Comparison of ENCODE assay signal across 1 cellular context in genomic region chr10:124035928-124036558, GRCh38.
TF ChIP-seq lines count a peak whose summit lies in the region.

No MANE protein-coding gene starts in this region.

TF ChIP-seq in GM12878, 131 proteins besides CTCF, POLR2A, EP300 and RAD21 (continued from another document and continues in another):
- TF ChIP-seq BCL3 (IDR thresholded peaks at IDR 0.05; ENCODE audit: borderline replicate concordance, insufficient read depth, low read depth, low read length, poor library complexity, severe bottlenecking) (no peak), NBN (IDR thresholded peaks at IDR 0.05) (peak; percentile 91), NFIC (IDR thresholded peaks at IDR 0.05; ENCODE audit: low read depth, low read length) (no peak; the same call in 1 of the 2 replicates), POLR2AphosphoS2 (IDR thresholded peaks at IDR 0.05; ENCODE audit: low read depth, low read length) (no peak), CHD1 (IDR thresholded peaks at IDR 0.05; ENCODE audit: low read depth, low read length) (no peak), MTA3 (IDR thresholded peaks at IDR 0.05; ENCODE audit: borderline replicate concordance, low read length) (no peak), SMAD1 (IDR thresholded peaks at IDR 0.05; ENCODE audit: low read depth, partially characterized antibody) (no peak), BCL11A (IDR thresholded peaks at IDR 0.05; ENCODE audit: low read depth, low read length) (peak; percentile 79), SREBF2 (IDR thresholded peaks at IDR 0.05; ENCODE audit: low read length) (no peak), SUZ12 (IDR thresholded peaks at IDR 0.05; ENCODE audit: unreplicated experiment) (no peak), USF1 (IDR thresholded peaks at IDR 0.05; ENCODE audit: borderline replicate concordance, extremely low read length, insufficient read depth, low read depth, low read length) (no peak), ZBED1 (IDR thresholded peaks at IDR 0.05; ENCODE audit: borderline replicate concordance) (peak; percentile 91), STAT3 (IDR thresholded peaks at IDR 0.05; ENCODE audit: low read depth, low read length) (no peak), NKRF (conservative IDR thresholded peaks at IDR 0.05) (no peak), ZNF217 (IDR thresholded peaks at IDR 0.05) (no peak), RELA (IDR thresholded peaks at IDR 0.05; ENCODE audit: borderline replicate concordance, partially characterized antibody) (peak; percentile 65), TCF7 (IDR thresholded peaks at IDR 0.05; ENCODE audit: borderline replicate concordance) (no peak), RCOR1 (conservative IDR thresholded peaks at IDR 0.05; ENCODE audit: low read depth, low read length) (no peak), ZNF687 (IDR thresholded peaks at IDR 0.05) (peak; percentile 95), TAF1 (IDR thresholded peaks at IDR 0.05; ENCODE audit: borderline replicate concordance, low read depth, low read length) (no peak), TCF3 (IDR thresholded peaks at IDR 0.05; ENCODE audit: borderline replicate concordance, insufficient read depth, low read depth, low read length) (no peak), CUX1 (IDR thresholded peaks at IDR 0.05; ENCODE audit: insufficient replicate concordance, low read depth, low read length) (no peak), RFX5 (IDR thresholded peaks at IDR 0.05; ENCODE audit: low read depth, low read length) (no peak; the same call in 1 of the 2 replicates), ZNF274 (IDR thresholded peaks at IDR 0.05; ENCODE audit: insufficient read depth, insufficient read length) (no peak), USF2 (IDR thresholded peaks at IDR 0.05; ENCODE audit: borderline replicate concordance, low read depth, low read length) (no peak), KAT2A (conservative IDR thresholded peaks at IDR 0.05; ENCODE audit: control insufficient read depth, low read depth, low read length) (no peak), MEF2A (IDR thresholded peaks at IDR 0.05; ENCODE audit: insufficient read depth, low read depth, low read length) (no peak), SMAD5 (IDR thresholded peaks at IDR 0.05; ENCODE audit: low read depth) (no peak), EGR1 (IDR thresholded peaks at IDR 0.05; ENCODE audit: borderline replicate concordance in 1 of 2, low read depth in 2 of 2, low read length in 2 of 2) (peak in 1 of 2 experiments; percentile 87; a peak in 2 of 3 replicates), JUNB (IDR thresholded peaks at IDR 0.05) (no peak), NR2F1 (conservative IDR thresholded peaks at IDR 0.05) (peak; percentile 100), ZZZ3 (IDR thresholded peaks at IDR 0.05; ENCODE audit: control insufficient read depth, insufficient read length, low read depth) (no peak), EED (IDR thresholded peaks at IDR 0.05; ENCODE audit: low read depth) (peak; percentile 69; the same call in 1 of the 2 replicates), ASH2L (IDR thresholded peaks at IDR 0.05; ENCODE audit: borderline replicate concordance, low read depth) (no peak), BACH1 (IDR thresholded peaks at IDR 0.05; ENCODE audit: borderline replicate concordance) (peak; percentile 97), GABPA (IDR thresholded peaks at IDR 0.05; ENCODE audit: low read depth) (no peak), IKZF2 (IDR thresholded peaks at IDR 0.05) (peak; percentile 88 to 94; a peak in 3 of 4 replicates), ZBTB40 (IDR thresholded peaks at IDR 0.05; ENCODE audit: borderline replicate concordance) (no peak), MEF2B (IDR thresholded peaks at IDR 0.05; ENCODE audit: partially characterized antibody, poor library complexity, severe bottlenecking) (peak; percentile 86), PML (IDR thresholded peaks at IDR 0.05; ENCODE audit: low read length) (no peak), TARDBP (IDR thresholded peaks at IDR 0.05; ENCODE audit: borderline replicate concordance) (no peak), ZNF24 (IDR thresholded peaks at IDR 0.05) (no peak), IRF5 (IDR thresholded peaks at IDR 0.05; ENCODE audit: borderline replicate concordance) (no peak), MYC (IDR thresholded peaks at IDR 0.05; ENCODE audit: insufficient read depth, insufficient read length, insufficient replicate concordance, low read length, severe bottlenecking) (no peak), LARP7 (IDR thresholded peaks at IDR 0.05) (no peak)
